16 cellular contexts compared by ENCODE assay signal in the genomic region with DNA sequence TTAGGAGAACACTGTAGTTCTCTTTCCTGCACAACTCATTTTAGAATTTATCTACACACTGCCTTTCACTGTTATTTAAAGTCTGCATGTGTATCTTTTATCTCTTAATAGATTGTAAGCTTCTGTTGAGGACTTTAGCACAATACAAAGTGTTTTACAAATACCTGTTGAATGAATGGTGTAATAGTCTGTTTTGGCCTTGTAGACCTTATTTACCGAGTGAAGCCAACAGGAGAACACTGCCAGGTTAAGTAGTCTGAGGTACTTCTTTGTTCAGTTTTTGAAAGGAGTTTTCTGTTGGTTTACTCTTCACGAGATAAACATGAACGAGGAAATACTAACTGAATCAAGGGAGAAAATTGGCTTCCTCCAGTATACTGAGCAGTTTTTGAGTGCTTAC. TPM values are rescaled to one million over a fixed set of nuclear protein-coding genes. Genes with fewer than 3 reads are reported as not detected.
DNase-seq lines count a peak whose midpoint lies in the region; ATAC-seq, FAIRE-seq and TF ChIP-seq lines count a peak whose summit lies in the region.
"Had no signal": no experiment of that assay in that cellular context is flagged by ENCODE, and none has a peak within 500 bp of the region (broad histone marks: within the 10 kb centered on the region; RNA-seq: fewer than 3 reads in every experiment).

No MANE protein-coding gene starts in this region.

- H3K4me3 Mint-ChIP-seq in T-cell = no peak overlapping the region
- H3K4me3 Mint-ChIP-seq: activated T-helper 1 cell treated with anti-CD3 and anti-CD28 coated beads, Interleukin-12 subunit alpha, Interleukin-12 subunit beta, Interleukin-2, Interleukin-4 antibody, amounts not matched to agents 30 ng/mL and 10 ng/mL and 1 ng/mL, durations not matched to agents 14 hours and 24 hours and 36 hours; HFFc6 had no signal

- TF ChIP-seq CTCF in keratinocyte (optimal IDR thresholded peaks at IDR 0.05 in 1 of 3, IDR thresholded peaks at IDR 0.05 in 1 of 3, conservative IDR thresholded peaks at IDR 0.05 in 1 of 3; ENCODE audit: extremely low read depth in 1 of 3, insufficient read depth in 2 of 3, low read length in 3 of 3) (no peak), transverse colon (IDR thresholded peaks at IDR 0.05) (no peak)

- whole genome bisulfite sequencing in transverse colon (ENCODE audit: low coverage in 1 of 2), 2 donors = 46 to 67% methylated on average over 3 of the region's 3 CpGs

- H3K9me1 ChIP-seq in keratinocyte (ENCODE audit: control insufficient read depth, extremely low read depth, insufficient read depth, low read length) = no peaks in the 10 kb centered on the region

- DNase-seq in NCI-H748 (lab: John Stamatoyannopoulos, UW; ENCODE audit: unreplicated experiment) (peak; percentile 2), NCI-H748 treated with DMSO at 0.1 percent for 48 hours (lab: John Stamatoyannopoulos, UW) (no peak), SJSA1 (ENCODE audit: low read depth in 1 of 2, low spot score in 2 of 2) (no peak), keratinocyte (ENCODE audit: low read depth, low spot score) (no peak), transverse colon (no peak), MV-4-11 (lab: John Stamatoyannopoulos, UW) (no peak), putamen (ENCODE audit: low spot score) (no peak), T-cell (no peak)
- DNase-seq: ACHN; activated CD4-positive, alpha-beta T cell treated with anti-CD3 and anti-CD28 coated beads for 1 hour; HFFc6; SHP77 had no signal

- no peak for TF ChIP-seq POLR2A in transverse colon (IDR thresholded peaks at IDR 0.05)

- no peaks in the 10 kb centered on the region for H3K9me3 Mint-ChIP-seq in T-cell
- H3K9me3 Mint-ChIP-seq: activated T-helper 1 cell treated with anti-CD3 and anti-CD28 coated beads, Interleukin-12 subunit alpha, Interleukin-12 subunit beta, Interleukin-2, Interleukin-4 antibody, amounts not matched to agents 30 ng/mL and 10 ng/mL and 1 ng/mL, durations not matched to agents 14 hours and 24 hours and 36 hours; HFFc6 had no signal

- H3K4me1 Mint-ChIP-seq in T-cell = peaks cover 27 to 34% (median 30%) of the 10 kb centered on the region in 3 donors

- dilution Hi-C loops in keratinocyte (cut with MboI; ENCODE audit: extremely low pct_ligation_motif_present, low sequenced_read_pairs) = no loop called here

- H3K27ac Mint-ChIP-seq in T-cell = no peak overlapping the region
- H3K27ac Mint-ChIP-seq: activated T-helper 1 cell treated with anti-CD3 and anti-CD28 coated beads, Interleukin-12 subunit alpha, Interleukin-12 subunit beta, Interleukin-2, Interleukin-4 antibody, amounts not matched to agents 30 ng/mL and 10 ng/mL and 1 ng/mL, durations not matched to agents 14 hours and 24 hours and 36 hours had no signal

- H3K27me3 ChIP-seq in SJSA1 (replicated peaks) = no peaks in the 10 kb centered on the region
- H3K27me3 ChIP-seq in keratinocyte (ENCODE audit: control insufficient read depth, extremely low read depth, insufficient read depth, low read length) = no peaks in the 10 kb centered on the region
- no peaks in the 10 kb centered on the region for H3K27me3 ChIP-seq in transverse colon
- H3K27me3 ChIP-seq: ascending aorta, right atrium auricular region had no signal

- no peaks in the 10 kb centered on the region for H3K9me3 ChIP-seq in SJSA1 (replicated peaks)
- H3K9me3 ChIP-seq in keratinocyte (ENCODE audit: control insufficient read depth, low read depth, low read length) = no peaks in the 10 kb centered on the region
- no peaks in the 10 kb centered on the region for H3K9me3 ChIP-seq in transverse colon
- H3K9me3 ChIP-seq: ascending aorta, right atrium auricular region had no signal

- no peak for TF ChIP-seq EP300 in transverse colon (IDR thresholded peaks at IDR 0.05; ENCODE audit: low read depth)

- in situ Hi-C loops in transverse colon (cut with MboI; ENCODE audit: low pct_ligation_motif_present in 1 of 4, low pct_unique_long_range_greater_than_20kb in 1 of 4, low sequenced_read_pairs in 3 of 4) = no loop called here

- H3K4me3 ChIP-seq in SJSA1 = no peak overlapping the region
- H3K4me3 ChIP-seq in keratinocyte (ENCODE audit: control insufficient read depth in 2 of 3, extremely low read depth in 1 of 3, insufficient read depth in 2 of 3, low read depth in 1 of 3, low read length in 3 of 3) = no peak overlapping the region
- H3K4me3 ChIP-seq in transverse colon = no peak overlapping the region
- H3K4me3 ChIP-seq: ascending aorta, GM12878, right atrium auricular region had no signal

- H3K36me3 Mint-ChIP-seq in T-cell = peaks cover 22% of the 10 kb centered on the region

- no peak overlapping the region for H2AFZ ChIP-seq in keratinocyte (ENCODE audit: control insufficient read depth, low read length)

- CTCF ChIA-PET in T-cell (lab: Charles Lee) = interaction anchor here in 1 of 2 donors (0.6 kb wide), 1 partner anchor 60 kb away, joined by 3 read pairs; no protein-coding TSS in a partner anchor

- H3K27ac ChIP-seq in SJSA1 (peak overlapping the region; percentile 85), keratinocyte (ENCODE audit: control insufficient read depth, insufficient read depth, low read length) (peak overlapping the region; percentile 68), transverse colon (peak overlapping the region; percentile 9 to 60 (median 48))

- peaks cover 8% of the 10 kb centered on the region for H3K79me2 ChIP-seq in keratinocyte (ENCODE audit: control insufficient read depth, insufficient read depth, low read length)

- H3K4me1 ChIP-seq in SJSA1 (replicated peaks) (peaks cover 67% of the 10 kb centered on the region), keratinocyte (ENCODE audit: control insufficient read depth, extremely low read depth, insufficient read depth, low read length) (peaks cover 58% of the 10 kb centered on the region), transverse colon (peaks cover 13 to 75% (median 42%) of the 10 kb centered on the region in 4 donors)

- POLR2A ChIA-PET in T-cell (lab: Charles Lee) = interaction anchor here in 1 of 2 donors (0.6 kb wide), 1 partner anchor 293 kb away, joined by 3 read pairs; no protein-coding TSS in a partner anchor

- ATAC-seq in T-cell (replicated peaks in 1 of 4) = no peak

- H3K36me3 ChIP-seq in SJSA1 (peaks cover 17% of the 10 kb centered on the region), keratinocyte (ENCODE audit: control insufficient read depth in 2 of 2, extremely low read depth in 1 of 2, insufficient read depth in 2 of 2, low read length in 2 of 2) (no peaks in the 10 kb centered on the region), transverse colon (no peaks in the 10 kb centered on the region)
- H3K36me3 ChIP-seq: ascending aorta, right atrium auricular region had no signal

- H3K4me2 ChIP-seq in keratinocyte (ENCODE audit: control insufficient read depth, extremely low read depth, insufficient read depth, low read depth, low read length) = peak overlapping the region; percentile 12

- H4K20me1 ChIP-seq in keratinocyte (ENCODE audit: control insufficient read depth, extremely low read depth, insufficient read depth, low read length) = no peaks in the 10 kb centered on the region

- FAIRE-seq in keratinocyte (lab: Jason Lieb, UNC) = peak; percentile 20
- FAIRE-seq: GM12878 had no signal

- H3K27me3 Mint-ChIP-seq in T-cell = no peaks in the 10 kb centered on the region

- intact Hi-C loops in transverse colon (cut with DNase I; ENCODE audit: low total_unique reads) = no loop called here

- no peak overlapping the region for H3K9ac ChIP-seq in keratinocyte (ENCODE audit: control insufficient read depth, extremely low read depth, insufficient read depth, low read length)

RNA-seq across cellular contexts. Expression of a gene that starts 31.0 kb away (rescaled TPM):
- total RNA-seq in SJSA1 (2014; rRNA removed; shearing (Covaris generic)) = 5.6 and 9.6 TPM in 2 replicates
- polyA plus RNA-seq in keratinocyte = 10.0 to 12.2 TPM (median 11.9 TPM) in 3 replicates
- polyA plus RNA-seq in keratinocyte (2011; ENCODE audit: low read depth) = 2.3 TPM
- 6.7 and 10.2 TPM in 2 replicates for polyA plus RNA-seq in keratinocyte (2011; cell fraction: cytosol; rRNA removed)
- 18.1 and 19.3 TPM in 2 replicates for polyA plus RNA-seq in keratinocyte (2011; cell fraction: nucleus; rRNA removed)
- 5.8 and 8.5 TPM in 2 replicates for polyA plus RNA-seq in keratinocyte (2012; ENCODE audit: low replicate concordance)
- 15.6 to 59.7 TPM (median 20.1 TPM) in 3 replicates for polyA minus RNA-seq in keratinocyte
- polyA minus RNA-seq in keratinocyte (2011; cell fraction: cytosol; rRNA and poly(A)+ RNA removed) = 7.5 TPM
- polyA minus RNA-seq in keratinocyte (2011; cell fraction: nucleus; rRNA and poly(A)+ RNA removed) = 12.0 and 25.4 TPM in 2 replicates
- total RNA-seq in transverse colon = 10 to 100 TPM in 3 of 4 donors, 1 to 10 TPM in 1; 6.6 to 19.1 (median 16.2) TPM
- 10 to 100 TPM in 1 of 5 donors, 1 to 10 TPM in 4; 6.0 to 11.4 (median 9.1) TPM for total RNA-seq in T-cell
